14 cellular contexts compared by ENCODE assay signal in the genomic region with DNA sequence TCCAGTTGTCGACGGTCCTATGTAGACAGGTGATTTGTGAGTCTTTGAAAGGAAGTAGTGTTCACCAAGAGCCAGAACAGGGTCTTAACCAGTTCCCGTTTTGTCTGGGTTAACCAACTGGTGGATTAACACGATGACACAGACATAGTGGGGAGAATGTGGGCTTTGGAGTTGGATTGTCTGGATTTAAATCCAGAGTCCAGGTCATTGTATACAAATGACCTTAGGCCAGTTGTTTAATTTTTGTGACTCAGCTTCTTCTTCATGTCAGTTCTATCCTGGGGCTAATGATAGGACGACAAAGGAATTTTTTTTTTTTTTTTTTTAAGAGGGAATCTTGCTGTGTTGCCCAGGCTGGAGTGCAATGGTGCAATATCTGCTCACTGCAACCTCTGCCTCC.
"Had no signal": no experiment of that assay in that cellular context is flagged by ENCODE, and none has a peak within 500 bp of the region (broad histone marks: within the 10 kb centered on the region; RNA-seq: fewer than 3 reads in every experiment).

No MANE protein-coding gene starts in this region.

- ATAC-seq: effector memory CD8-positive, alpha-beta T cell; stimulated activated naive CD8-positive, alpha-beta T cell treated with anti-CD3 and anti-CD28 coated beads, Interleukin-15, amount 100 ng/mL, for 72 hours; T-helper 17 cell had no signal

- FAIRE-seq: TTC549 had no signal

- DNase-seq: activated B cell treated with CpG ODN at 0.5 μM for 24 hours; activated CD4-positive, alpha-beta T cell treated with anti-CD3 and anti-CD28 coated beads, Interleukin-2, amount 10 ng/mL, durations not matched to agents 24 days and 14 days; activated naive CD4-positive, alpha-beta T cell treated with anti-CD3 and anti-CD28 coated beads, Interleukin-2, amount 10 ng/mL, durations not matched to agents 7 days and 5 days; effector memory CD8-positive, alpha-beta T cell; erythroblast; nephron progenitor cell; stimulated activated CD4-positive, alpha-beta T cell treated with anti-CD3 and anti-CD28 coated beads, Interleukin-4, amount 100 ng/mL, for 1 hour; stimulated activated naive CD8-positive, alpha-beta T cell treated with anti-CD3 and anti-CD28 coated beads, Interleukin-15, amount 100 ng/mL, for 72 hours; T-helper 17 cell had no signal

- H3K27me3 ChIP-seq: tibial nerve had no signal

- H3K4me3 ChIP-seq: tibial nerve had no signal

- H3K4me3 Mint-ChIP-seq: activated B cell treated with CpG ODN at 0.5 μM for 24 hours; activated CD4-positive, alpha-beta T cell treated with anti-CD3 and anti-CD28 coated beads, Interleukin-2, amount 10 ng/mL, durations not matched to agents 24 days and 14 days; activated naive CD4-positive, alpha-beta T cell treated with anti-CD3 and anti-CD28 coated beads, Interleukin-2, amount 10 ng/mL, durations not matched to agents 7 days and 5 days; central memory CD8-positive, alpha-beta T cell; dendritic cell treated with granulocyte-macrophage colony-stimulating factor and Interleukin-4, amounts not matched to agents 40 ng/mL and 50 ng/mL, for 4 days; effector memory CD8-positive, alpha-beta T cell; nephron progenitor cell; stimulated activated naive CD8-positive, alpha-beta T cell treated with anti-CD3 and anti-CD28 coated beads, Interleukin-15, amount 100 ng/mL, for 72 hours; T-helper 17 cell had no signal

- H3K9me3 ChIP-seq: tibial nerve had no signal

- H3K36me3 ChIP-seq: tibial nerve had no signal

- H3K27me3 Mint-ChIP-seq: activated B cell treated with CpG ODN at 0.5 μM for 24 hours; activated CD4-positive, alpha-beta T cell treated with anti-CD3 and anti-CD28 coated beads, Interleukin-2, amount 10 ng/mL, durations not matched to agents 24 days and 14 days; activated naive CD4-positive, alpha-beta T cell treated with anti-CD3 and anti-CD28 coated beads, Interleukin-2, amount 10 ng/mL, durations not matched to agents 7 days and 5 days; central memory CD8-positive, alpha-beta T cell; dendritic cell treated with granulocyte-macrophage colony-stimulating factor and Interleukin-4, amounts not matched to agents 40 ng/mL and 50 ng/mL, for 4 days; effector memory CD8-positive, alpha-beta T cell; stimulated activated naive CD8-positive, alpha-beta T cell treated with anti-CD3 and anti-CD28 coated beads, Interleukin-15, amount 100 ng/mL, for 72 hours; T-helper 17 cell had no signal

- H3K27ac Mint-ChIP-seq: activated B cell treated with CpG ODN at 0.5 μM for 24 hours; activated CD4-positive, alpha-beta T cell treated with anti-CD3 and anti-CD28 coated beads, Interleukin-2, amount 10 ng/mL, durations not matched to agents 24 days and 14 days; activated naive CD4-positive, alpha-beta T cell treated with anti-CD3 and anti-CD28 coated beads, Interleukin-2, amount 10 ng/mL, durations not matched to agents 7 days and 5 days; activated T-helper 2 cell treated with anti-CD3 and anti-CD28 coated beads, Interferon-gamma antibody, Interleukin-2, Interleukin-4, amounts not matched to agents 10 μg/mL and 5 μg/mL and 100 μg/mL, durations not matched to agents 14 hours and 24 hours and 36 hours; dendritic cell treated with granulocyte-macrophage colony-stimulating factor and Interleukin-4, amounts not matched to agents 40 ng/mL and 50 ng/mL, for 4 days; T-helper 17 cell had no signal

- H3K9me3 Mint-ChIP-seq: activated B cell treated with CpG ODN at 0.5 μM for 24 hours; activated CD4-positive, alpha-beta T cell treated with anti-CD3 and anti-CD28 coated beads, Interleukin-2, amount 10 ng/mL, durations not matched to agents 24 days and 14 days; activated naive CD4-positive, alpha-beta T cell treated with anti-CD3 and anti-CD28 coated beads, Interleukin-2, amount 10 ng/mL, durations not matched to agents 7 days and 5 days; activated T-helper 2 cell treated with anti-CD3 and anti-CD28 coated beads, Interferon-gamma antibody, Interleukin-2, Interleukin-4, amounts not matched to agents 10 μg/mL and 5 μg/mL and 100 μg/mL, durations not matched to agents 14 hours and 24 hours and 36 hours; central memory CD8-positive, alpha-beta T cell; dendritic cell treated with granulocyte-macrophage colony-stimulating factor and Interleukin-4, amounts not matched to agents 40 ng/mL and 50 ng/mL, for 4 days; effector memory CD8-positive, alpha-beta T cell; nephron progenitor cell; stimulated activated naive CD8-positive, alpha-beta T cell treated with anti-CD3 and anti-CD28 coated beads, Interleukin-15, amount 100 ng/mL, for 72 hours had no signal
